Comparison of ENCODE assay signal across 8 cellular contexts in the genomic region with DNA sequence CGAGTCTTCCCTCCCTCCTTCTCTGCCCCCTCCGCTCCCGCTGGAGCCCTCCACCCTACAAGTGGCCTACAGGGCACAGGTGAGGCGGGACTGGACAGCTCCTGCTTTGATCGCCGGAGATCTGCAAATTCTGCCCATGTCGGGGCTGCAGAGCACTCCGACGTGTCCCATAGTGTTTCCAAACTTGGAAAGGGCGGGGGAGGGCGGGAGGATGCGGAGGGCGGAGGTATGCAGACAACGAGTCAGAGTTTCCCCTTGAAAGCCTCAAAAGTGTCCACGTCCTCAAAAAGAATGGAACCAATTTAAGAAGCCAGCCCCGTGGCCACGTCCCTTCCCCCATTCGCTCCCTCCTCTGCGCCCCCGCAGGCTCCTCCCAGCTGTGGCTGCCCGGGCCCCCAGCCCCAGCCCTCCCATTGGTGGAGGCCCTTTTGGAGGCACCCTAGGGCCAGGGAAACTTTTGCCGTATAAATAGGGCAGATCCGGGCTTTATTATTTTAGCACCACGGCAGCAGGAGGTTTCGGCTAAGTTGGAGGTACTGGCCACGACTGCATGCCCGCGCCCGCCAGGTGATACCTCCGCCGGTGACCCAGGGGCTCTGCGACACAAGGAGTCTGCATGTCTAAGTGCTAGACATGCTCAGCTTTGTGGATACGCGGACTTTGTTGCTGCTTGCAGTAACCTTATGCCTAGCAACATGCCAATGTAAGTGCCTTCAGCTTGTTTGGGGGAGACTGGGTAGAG. TPM values are rescaled to one million over a fixed set of nuclear protein-coding genes. Genes with fewer than 3 reads are reported as not detected.
A peak's percentile ranks its signal among the peaks of the same experiment; 100 is the strongest.
DNase-seq lines count a peak whose midpoint lies in the region; ATAC-seq, FAIRE-seq and TF ChIP-seq lines count a peak whose summit lies in the region.

A gene (plus strand): TSS at position 497 of the 742 bp plus-strand sequence. CDS start 137 bp downstream, at position 634.

- no peak for FAIRE-seq in H54 (lab: Jason Lieb, UNC)

- peak; percentile 91 for DNase-seq in AG08396 (ENCODE audit: low spot score)
- DNase-seq in H54 (ENCODE audit: insufficient read length, low spot score) = peak; percentile 16
- DNase-seq in adipocyte (ENCODE audit: low read depth) = peak; percentile 99
- peak; percentile 79 to 80 for DNase-seq in heart right ventricle
- DNase-seq in psoas muscle = peak; percentile 82 to 88
- no peak for DNase-seq in NCI-H1694 (lab: John Stamatoyannopoulos, UW)

- H3K4me1 ChIP-seq in adipocyte (ENCODE audit: control insufficient read depth, insufficient read depth, low read length) = peaks cover 26% of the 10 kb centered on the region
- H3K4me1 ChIP-seq in heart right ventricle = peaks cover 0 to 36% (median 11%) of the 10 kb centered on the region in 9 donors
- no peaks in the 10 kb centered on the region for H3K4me1 ChIP-seq in psoas muscle

- H3K4me3 ChIP-seq in adipocyte (ENCODE audit: low read length) (peak within 1 kb of the TSS; percentile 88), heart right ventricle (peak within 1 kb of the TSS; percentile 33 to 71 (median 58)), psoas muscle (peak within 1 kb of the TSS; percentile 56)

- peak within 1 kb of the TSS; percentile 97 for H3K9ac ChIP-seq in adipocyte (ENCODE audit: low read length)

- TF ChIP-seq POLR2A in H54 (IDR thresholded peaks at IDR 0.05; ENCODE audit: low read depth, low read length) = peak; percentile 93

- peaks cover 39% of the 10 kb centered on the region for H3K36me3 ChIP-seq in adipocyte (ENCODE audit: control insufficient read depth, insufficient read depth, low read length, severe bottlenecking)
- peaks cover 0 to 23% (median 0%) of the 10 kb centered on the region in 9 donors for H3K36me3 ChIP-seq in heart right ventricle
- no peaks in the 10 kb centered on the region for H3K36me3 ChIP-seq in psoas muscle (ENCODE audit: insufficient read depth in 1 of 2, low read depth in 1 of 2)

- H3K9me3 ChIP-seq in adipocyte (ENCODE audit: control insufficient read depth, low read length) (no peaks in the 10 kb centered on the region), heart right ventricle (no peaks in the 10 kb centered on the region), psoas muscle (no peaks in the 10 kb centered on the region)

- no peak for TF ChIP-seq CTCF in heart right ventricle (IDR thresholded peaks at IDR 0.05)
- no peak for TF ChIP-seq CTCF in psoas muscle (IDR thresholded peaks at IDR 0.05)

- intact Hi-C loops in heart right ventricle (cut with DNase I) (loop anchor here (1.0 to 10.0 kb wide), 7 partner anchors 19 to 100 kb away; no protein-coding TSS in a partner anchor), psoas muscle (cut with DNase I) (loop anchor here (5.0 to 10.0 kb wide), 2 partner anchors 97 to 100 kb away; no protein-coding TSS in a partner anchor)

- ATAC-seq in heart right ventricle = peak; percentile 87 to 95 (median 92)
- peak; percentile 71 to 80 (median 74) for ATAC-seq in psoas muscle
- no peak for ATAC-seq in HG03025 (IDR thresholded peaks at IDR 0.05; ENCODE audit: low FRiP score, unreplicated experiment)
- ATAC-seq in HG02973 (IDR thresholded peaks at IDR 0.05; ENCODE audit: unreplicated experiment) = no peak

- WGBS in heart right ventricle, 2 donors = 2 to 6% methylated on average over 34 of the region's 34 CpGs
- 3 to 6% (median 4%) methylated on average over 31 to 34 of the region's 34 CpGs for WGBS in psoas muscle, 3 donors

- H3K27ac ChIP-seq in heart right ventricle (peak within 1 kb of the TSS; percentile 77 to 91 (median 86)), psoas muscle (peak within 1 kb of the TSS; percentile 64)

- H3K27me3 ChIP-seq in adipocyte (replicated peaks; ENCODE audit: control insufficient read depth, insufficient read depth, low read length) = no peaks in the 10 kb centered on the region
- H3K27me3 ChIP-seq in heart right ventricle = peaks cover 0 to 24% (median 6%) of the 10 kb centered on the region in 7 donors
- H3K27me3 ChIP-seq in psoas muscle (ENCODE audit: insufficient read depth in 3 of 3, low read length in 2 of 3) = peaks cover 0 to 10% (median 8%) of the 10 kb centered on the region in 3 donors

RNA-seq across cellular contexts. Expression of the gene that starts here (rescaled TPM):
- total RNA-seq in heart right ventricle (100 to 1,000 TPM in 4 of 10 donors, 10 to 100 TPM in 6; 62.4 to 428 (median 91.0) TPM), psoas muscle (10 to 100 TPM; 24.5 to 85.0 (median 36.3) TPM)
- polyA plus RNA-seq in heart right ventricle (100 to 1,000 TPM in 1 of 2 donors, 10 to 100 TPM in 1; 45.2 to 155 TPM), psoas muscle (10 to 100 TPM; 10.8 to 21.0 (median 14.2) TPM)

Comparison
In these comparisons a context has a peak if more than half of its experiments do, and no peak if none do; other contexts are left out.
1. ATAC-seq: peak in heart right ventricle (8 of 8) and psoas muscle (4 of 4); none in HG03025 (single experiment) and HG02973 (single experiment).
2. Peak in every context shown above with its lines, with median percentiles within 50 percentile points of each other: H3K4me3 ChIP-seq.